9 cellular contexts compared by ENCODE assay signal in the genomic region with DNA sequence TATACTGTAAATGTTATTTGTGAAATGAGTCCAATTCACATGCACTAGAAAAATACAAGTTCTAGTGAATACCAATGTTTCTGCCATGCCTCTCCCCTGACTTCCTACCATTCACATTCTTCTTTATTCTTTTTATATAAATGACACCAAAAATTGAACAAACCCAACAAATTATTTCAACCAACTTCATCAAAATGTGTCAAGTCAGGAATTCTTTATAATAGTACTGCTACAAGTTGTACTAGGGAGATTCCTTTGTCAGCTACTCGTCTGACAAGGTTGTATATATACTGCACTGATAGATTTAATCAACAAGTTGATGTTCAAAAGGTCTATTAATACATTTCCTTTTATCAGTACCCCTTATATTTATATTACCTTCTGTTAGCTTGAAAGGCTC. TPM values are rescaled to one million over a fixed set of nuclear protein-coding genes. Genes with fewer than 3 reads are reported as not detected.
DNase-seq lines count a peak whose midpoint lies in the region; ATAC-seq and TF ChIP-seq lines count a peak whose summit lies in the region.
"Had no signal": no experiment of that assay in that cellular context is flagged by ENCODE, and none has a peak within 500 bp of the region (broad histone marks: within the 10 kb centered on the region; RNA-seq: fewer than 3 reads in every experiment).

No MANE protein-coding gene starts in this region.

- H3K27ac ChIP-seq in heart left ventricle = peak overlapping the region in 8 of 12 donors; percentile 5 to 99 (median 96)
- peak overlapping the region in 1 of 2 donors; percentile 67 for H3K27ac ChIP-seq in ascending aorta
- peak overlapping the region in 1 of 2 donors; percentile 96 for H3K27ac ChIP-seq in left lung
- peak overlapping the region; percentile 99 to 100 (median 100) for H3K27ac ChIP-seq in transverse colon

- no peak for TF ChIP-seq EP300 in transverse colon (IDR thresholded peaks at IDR 0.05; ENCODE audit: low read depth)

- ATAC-seq in heart left ventricle (no peak), left ventricle myocardium superior (no peak), left lung (no peak), GM19328 (IDR thresholded peaks at IDR 0.05; ENCODE audit: unreplicated experiment) (no peak), GM19467 (IDR thresholded peaks at IDR 0.05; ENCODE audit: unreplicated experiment) (no peak), left colon (no peak)

- H3K4me1 ChIP-seq in heart left ventricle (peaks cover 6 to 67% (median 36%) of the 10 kb centered on the region in 12 donors), ascending aorta (peaks cover 0 to 24% of the 10 kb centered on the region in 2 donors), left lung (peaks cover 10 to 59% of the 10 kb centered on the region in 2 donors), transverse colon (peaks cover 21 to 54% (median 39%) of the 10 kb centered on the region in 4 donors)

- H3K36me3 ChIP-seq in heart left ventricle = no peaks in the 10 kb centered on the region
- no peaks in the 10 kb centered on the region for H3K36me3 ChIP-seq in ascending aorta
- H3K36me3 ChIP-seq in left lung = no peaks in the 10 kb centered on the region
- no peaks in the 10 kb centered on the region for H3K36me3 ChIP-seq in transverse colon

- no peak for DNase-seq in heart left ventricle
- DNase-seq in left ventricle myocardium superior = no peak
- no peak for DNase-seq in ascending aorta (ENCODE audit: low spot score in 2 of 2)
- DNase-seq in left lung = no peak
- no peak for DNase-seq in transverse colon
- DNase-seq in left colon = no peak
- DNase-seq: DMS153 had no signal

- no peaks in the 10 kb centered on the region for H3K27me3 ChIP-seq in heart left ventricle
- no peaks in the 10 kb centered on the region for H3K27me3 ChIP-seq in ascending aorta
- no peaks in the 10 kb centered on the region for H3K27me3 ChIP-seq in left lung
- H3K27me3 ChIP-seq in transverse colon = no peaks in the 10 kb centered on the region

- TF ChIP-seq CTCF in heart left ventricle (IDR thresholded peaks at IDR 0.05) (no peak), ascending aorta (IDR thresholded peaks at IDR 0.05) (no peak), left lung (IDR thresholded peaks at IDR 0.05) (no peak), transverse colon (IDR thresholded peaks at IDR 0.05) (no peak)

- H3K9me3 ChIP-seq in heart left ventricle = no peaks in the 10 kb centered on the region
- H3K9me3 ChIP-seq in ascending aorta = no peaks in the 10 kb centered on the region
- no peaks in the 10 kb centered on the region for H3K9me3 ChIP-seq in left lung
- H3K9me3 ChIP-seq in transverse colon = no peaks in the 10 kb centered on the region

- TF ChIP-seq POLR2A in heart left ventricle (IDR thresholded peaks at IDR 0.05) (no peak), transverse colon (IDR thresholded peaks at IDR 0.05) (no peak)

- H3K4me3 ChIP-seq in heart left ventricle = peak overlapping the region in 9 of 12 donors; percentile 76 to 96 (median 90)
- peak overlapping the region; percentile 97 for H3K4me3 ChIP-seq in ascending aorta
- peak overlapping the region; percentile 72 to 74 for H3K4me3 ChIP-seq in left lung
- H3K4me3 ChIP-seq in transverse colon = peak overlapping the region in 2 of 4 donors; percentile 89 to 96

- 20 to 33% (median 23%) methylated on average over 1 of the region's 1 CpG for WGBS in heart left ventricle, 4 donors
- 11 to 13% methylated on average over 1 of the region's 1 CpG for WGBS in transverse colon (ENCODE audit: low coverage in 1 of 2), 2 donors

- intact Hi-C loops in heart left ventricle (cut with DNase I) = loop anchor here in 9 of 10 donors (5.0 to 10.0 kb wide), 17 partner anchors 42 to 1130 kb away; no protein-coding TSS in a partner anchor
- intact Hi-C loops in left ventricle myocardium superior (cut with micrococcal nuclease) = loop anchor here (10.0 kb wide), 1 partner anchor 140 kb away; no protein-coding TSS in a partner anchor
- intact Hi-C loops in ascending aorta (cut with DNase I) = loop anchor here (10.0 kb wide), 1 partner anchor 710 kb away; no protein-coding TSS in a partner anchor
- intact Hi-C loops in left lung (cut with DNase I) = loop anchor here in 1 of 2 donors (10.0 kb wide), 1 partner anchor 140 kb away; no protein-coding TSS in a partner anchor
- intact Hi-C loops in transverse colon (cut with DNase I; ENCODE audit: low total_unique reads) = no loop called here
- intact Hi-C loops in left colon (cut with DNase I, micrococcal nuclease) = loop anchor here (5.0 to 10.0 kb wide), 2 partner anchors 137 to 140 kb away; no protein-coding TSS in a partner anchor

- in situ Hi-C loops in transverse colon (cut with MboI; ENCODE audit: low pct_ligation_motif_present in 1 of 4, low pct_unique_long_range_greater_than_20kb in 1 of 4, low sequenced_read_pairs in 3 of 4) = loop anchor here in 3 of 4 donors (10.0 to 25.0 kb wide), 5 partner anchors 132 to 400 kb away; no protein-coding TSS in a partner anchor

RNA-seq across cellular contexts. Expression of a gene that starts 3.0 kb away (rescaled TPM):
- total RNA-seq in heart left ventricle (100 to 1,000 TPM in 6 of 9 donors, 10 to 100 TPM in 3; 50.0 to 176 (median 120) TPM), left ventricle myocardium superior (99.6 TPM), ascending aorta (52.0 TPM), left lung (100 to 1,000 TPM; 152 to 163 TPM), transverse colon (100 to 1,000 TPM in 1 of 4 donors, 10 to 100 TPM in 3; 39.4 to 131 (median 68.1) TPM), left colon (100 to 1,000 TPM; 165 to 186 TPM)
- polyA plus RNA-seq in heart left ventricle = 10 to 100 TPM; 24.0 to 46.0 TPM
